ENCODE assay signal across 9 cellular contexts in genomic region chr3:104594491-104594890, GRCh38.
"Had no signal": no experiment of that assay in that cellular context is flagged by ENCODE, and none has a peak within 500 bp of the region (broad histone marks: within the 10 kb centered on the region; RNA-seq: fewer than 3 reads in every experiment).

No MANE protein-coding gene starts in this region.

- H3K36me3 ChIP-seq: HAP-1 had no signal

- FAIRE-seq: HTR-8/SVneo, K562 had no signal

- H3K27ac ChIP-seq: GM23248 had no signal

- H3K4me3 Mint-ChIP-seq: HFFc6 had no signal

- ATAC-seq: HCT116, K562 had no signal

- DNase-seq: GM23248, GOT3, H7, HFFc6, IMR-90 had no signal

- H3K4me3 ChIP-seq: GM23248, HAP-1, K562 had no signal

- H3K9me3 Mint-ChIP-seq: HFFc6 had no signal

- H3K27ac Mint-ChIP-seq: HFFc6 had no signal

- H3K9ac ChIP-seq: GM23248 had no signal

- H3K9me3 ChIP-seq: HAP-1 had no signal

- H3K4me1 ChIP-seq: HAP-1 had no signal
